In the genomic region with DNA sequence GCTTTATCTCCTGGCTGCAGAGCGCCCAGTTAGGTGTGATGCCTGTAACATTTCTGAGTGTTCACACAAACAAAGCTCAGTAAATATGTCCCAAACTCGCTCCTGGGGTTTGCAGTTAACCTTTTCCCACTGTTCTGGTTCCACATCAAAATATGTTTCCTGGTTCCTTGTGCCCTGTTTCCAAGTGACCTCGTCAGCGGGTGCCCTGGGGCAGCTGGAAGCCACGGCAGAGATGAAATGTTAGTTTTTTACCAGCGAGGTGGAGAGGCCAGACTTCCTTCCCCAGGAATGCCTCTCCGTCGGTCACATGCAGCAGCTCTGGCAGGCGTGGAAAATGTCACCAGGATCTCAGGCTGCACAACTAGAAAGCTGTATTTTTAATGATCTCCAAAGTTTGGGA, we compare ENCODE assay signal across 17 cellular contexts.
"Had no signal": no experiment of that assay in that cellular context is flagged by ENCODE, and none has a peak within 500 bp of the region (broad histone marks: within the 10 kb centered on the region; RNA-seq: fewer than 3 reads in every experiment).

No MANE protein-coding gene starts in this region.

- H3K4me3 Mint-ChIP-seq: activated CD4-positive, alpha-beta T cell treated with anti-CD3 and anti-CD28 coated beads, Interleukin-2, amount 10 ng/mL, durations not matched to agents 7 days and 5 days; activated T-cell treated with anti-CD3 and anti-CD28 coated beads, Interleukin-2, amount 50 U/mL, for 72 hours; effector memory CD8-positive, alpha-beta T cell; naive thymus-derived CD8-positive, alpha-beta T cell had no signal

- H3K4me3 ChIP-seq: adrenal gland, hepatocyte, lung, transverse colon had no signal

- H3K36me3 ChIP-seq: transverse colon had no signal

- ATAC-seq: activated T-cell treated with anti-CD3 and anti-CD28 coated beads, Interleukin-2, amount 50 U/mL, for 72 hours; effector memory CD8-positive, alpha-beta T cell; naive thymus-derived CD8-positive, alpha-beta T cell; right cardiac atrium had no signal

- H3K27me3 Mint-ChIP-seq: activated CD4-positive, alpha-beta T cell treated with anti-CD3 and anti-CD28 coated beads, Interleukin-2, amount 10 ng/mL, durations not matched to agents 7 days and 5 days; effector memory CD8-positive, alpha-beta T cell; naive thymus-derived CD8-positive, alpha-beta T cell had no signal

- H3K27ac ChIP-seq: adrenal gland, hepatocyte, neutrophil, transverse colon, VCaP had no signal

- H3K27ac Mint-ChIP-seq: activated CD4-positive, alpha-beta T cell treated with anti-CD3 and anti-CD28 coated beads, Interleukin-2, amount 10 ng/mL, durations not matched to agents 7 days and 5 days; activated T-cell treated with anti-CD3 and anti-CD28 coated beads, Interleukin-2, amount 50 U/mL, for 72 hours had no signal

- H3K4me1 ChIP-seq: adrenal gland had no signal

- H3K9me3 ChIP-seq: adrenal gland, neutrophil, transverse colon had no signal

- H3K27me3 ChIP-seq: adrenal gland, hepatocyte, neutrophil, transverse colon had no signal

- H3K9me3 Mint-ChIP-seq: activated CD4-positive, alpha-beta T cell treated with anti-CD3 and anti-CD28 coated beads, Interleukin-2, amount 10 ng/mL, durations not matched to agents 7 days and 5 days; activated T-cell treated with anti-CD3 and anti-CD28 coated beads, Interleukin-2, amount 50 U/mL, for 72 hours; effector memory CD8-positive, alpha-beta T cell; naive thymus-derived CD8-positive, alpha-beta T cell had no signal

- DNase-seq: activated CD4-positive, alpha-beta T cell treated with anti-CD3 and anti-CD28 coated beads, Interleukin-2, amount 10 ng/mL, durations not matched to agents 7 days and 5 days; activated T-cell treated with anti-CD3 and anti-CD28 coated beads, Interleukin-2, amount 50 U/mL, for 72 hours; adrenal gland; central memory CD4-positive, alpha-beta T cell; cortex of kidney; effector memory CD8-positive, alpha-beta T cell; erythroblast; naive thymus-derived CD8-positive, alpha-beta T cell; stimulated activated CD4-positive, alpha-beta T cell treated with anti-CD3 and anti-CD28 coated beads, Interleukin-1b, Interleukin-23, amount 100 ng/mL, for 48 hours; stimulated activated naive CD4-positive, alpha-beta T cell; substantia nigra; transverse colon had no signal
